In genomic region chr9:133035669-133036068, GRCh38 we compare ENCODE assay signal across 33 cellular contexts. TPM values are rescaled to one million over a fixed set of nuclear protein-coding genes. Genes with fewer than 3 reads are reported as not detected.
"Had no signal": no experiment of that assay in that cellular context is flagged by ENCODE, and none has a peak within 500 bp of the region (broad histone marks: within the 10 kb centered on the region; RNA-seq: fewer than 3 reads in every experiment).

No MANE protein-coding gene starts in this region.

- H3K36me3 ChIP-seq: colonic mucosa had no signal

- H3K27ac Mint-ChIP-seq: activated B cell treated with CpG ODN at 0.5 μM for 24 hours; activated CD4-positive, alpha-beta T cell treated with anti-CD3 and anti-CD28 coated beads for 36 hours; activated naive CD8-positive, alpha-beta T cell treated with anti-CD3 and anti-CD28 coated beads, Interleukin-2, amount 10 ng/mL, durations not matched to agents 7 days and 5 days; activated T-helper 2 cell treated with anti-CD3 and anti-CD28 coated beads, Interferon-gamma antibody, Interleukin-2, Interleukin-4, amounts not matched to agents 10 μg/mL and 5 μg/mL and 100 μg/mL, durations not matched to agents 14 hours and 24 hours and 36 hours; brain; effector memory CD8-positive, alpha-beta T cell; nephron progenitor cell; stimulated activated memory B cell treated with anti-CD40 and anti-IgM and Interleukin-4, amounts not matched to agents 10 μg/mL and 1 μg/mL and 100 μg/mL, for 72 hours; T-helper 17 cell; type B pancreatic cell had no signal

- H3K4me3 ChIP-seq: colonic mucosa, dorsolateral prefrontal cortex, esophagus squamous epithelium, heart left ventricle, mucosa of descending colon, testis had no signal

- H3K27ac ChIP-seq: colonic mucosa, dorsolateral prefrontal cortex, esophagus squamous epithelium, heart left ventricle, parathyroid adenoma, testis had no signal

- H3K9me3 ChIP-seq: colonic mucosa, esophagus squamous epithelium, heart left ventricle, mucosa of descending colon, testis had no signal

- H3K27me3 Mint-ChIP-seq: activated B cell treated with CpG ODN at 0.5 μM for 24 hours; activated CD4-positive, alpha-beta T cell treated with anti-CD3 and anti-CD28 coated beads for 36 hours; activated naive CD8-positive, alpha-beta T cell treated with anti-CD3 and anti-CD28 coated beads, Interleukin-2, amount 10 ng/mL, durations not matched to agents 7 days and 5 days; central memory CD8-positive, alpha-beta T cell; effector memory CD8-positive, alpha-beta T cell; stimulated activated memory B cell treated with anti-CD40 and anti-IgM and Interleukin-4, amounts not matched to agents 10 μg/mL and 1 μg/mL and 100 μg/mL, for 72 hours; T-helper 17 cell; type B pancreatic cell had no signal

- H3K9me3 Mint-ChIP-seq: activated B cell treated with CpG ODN at 0.5 μM for 24 hours; activated naive CD8-positive, alpha-beta T cell treated with anti-CD3 and anti-CD28 coated beads, Interleukin-2, amount 10 ng/mL, durations not matched to agents 7 days and 5 days; activated T-cell treated with anti-CD3 and anti-CD28 coated beads, Interleukin-2, amount 50 U/mL, for 4 hours; activated T-helper 2 cell treated with anti-CD3 and anti-CD28 coated beads, Interferon-gamma antibody, Interleukin-2, Interleukin-4, amounts not matched to agents 10 μg/mL and 5 μg/mL and 100 μg/mL, durations not matched to agents 14 hours and 24 hours and 36 hours; brain; central memory CD8-positive, alpha-beta T cell; effector memory CD8-positive, alpha-beta T cell; stimulated activated memory B cell treated with anti-CD40 and anti-IgM and Interleukin-4, amounts not matched to agents 10 μg/mL and 1 μg/mL and 100 μg/mL, for 72 hours; type B pancreatic cell had no signal

- H3K4me3 Mint-ChIP-seq: activated B cell treated with CpG ODN at 0.5 μM for 24 hours; activated CD4-positive, alpha-beta T cell treated with anti-CD3 and anti-CD28 coated beads for 36 hours; activated naive CD8-positive, alpha-beta T cell treated with anti-CD3 and anti-CD28 coated beads, Interleukin-2, amount 10 ng/mL, durations not matched to agents 7 days and 5 days; activated T-cell treated with anti-CD3 and anti-CD28 coated beads, Interleukin-2, amount 50 U/mL, for 4 hours; central memory CD8-positive, alpha-beta T cell; effector memory CD8-positive, alpha-beta T cell; nephron progenitor cell; stimulated activated memory B cell treated with anti-CD40 and anti-IgM and Interleukin-4, amounts not matched to agents 10 μg/mL and 1 μg/mL and 100 μg/mL, for 72 hours; T-helper 17 cell; type B pancreatic cell had no signal

- H3K27me3 ChIP-seq: colonic mucosa, dorsolateral prefrontal cortex, esophagus squamous epithelium, heart left ventricle, testis had no signal

- DNase-seq: activated B cell treated with CpG ODN at 0.5 μM for 24 hours; activated CD4-positive, alpha-beta T cell treated with anti-CD3 and anti-CD28 coated beads for 36 hours; activated CD4-positive, alpha-beta T cell treated with anti-CD3 and anti-CD28 coated beads, Interleukin-2, amount 50 U/mL, for 48 hours; activated CD8-positive, alpha-beta memory T cell treated with anti-CD3 and anti-CD28 coated beads, Interleukin-2, amount 50 U/mL, for 48 hours; activated naive CD4-positive, alpha-beta T cell; activated naive CD8-positive, alpha-beta T cell treated with anti-CD3 and anti-CD28 coated beads, Interleukin-2, amount 10 ng/mL, durations not matched to agents 7 days and 5 days; activated T-cell treated with anti-CD3 and anti-CD28 coated beads, Interleukin-2, amount 50 U/mL, for 4 hours; anterior cingulate cortex; colonic mucosa; dorsolateral prefrontal cortex; effector memory CD8-positive, alpha-beta T cell; esophagus squamous epithelium; heart left ventricle; islet precursor cell; left colon; mesendoderm; mucosa of descending colon; nephron progenitor cell; nucleus accumbens; small intestine; stimulated activated CD4-positive, alpha-beta T cell treated with anti-CD3 and anti-CD28 coated beads, Interleukin-2, amount 100 ng/mL, for 24 hours; SW 1271; T-helper 17 cell; testis had no signal

RNA-seq across cellular contexts. Expression of gene GFI1B, which starts 57.2 kb away (rescaled TPM):
- total RNA-seq: activated CD8-positive, alpha-beta memory T cell treated with anti-CD3 and anti-CD28 coated beads for 36 hours; activated naive CD8-positive, alpha-beta T cell treated with anti-CD3 and anti-CD28 coated beads, Interleukin-2, amount 10 ng/mL, durations not matched to agents 7 days and 5 days; activated T-helper 2 cell treated with anti-CD3 and anti-CD28 coated beads, Interferon-gamma antibody, Interleukin-2, Interleukin-4, amounts not matched to agents 10 μg/mL and 5 μg/mL and 100 μg/mL, durations not matched to agents 14 hours and 24 hours and 36 hours; endothelial cell of umbilical vein; sciatic nerve had no signal
